ENCODE assay signal across 8 cellular contexts in genomic region chr1:203273206-203273868, GRCh38. TPM values are rescaled to one million over a fixed set of nuclear protein-coding genes. Genes with fewer than 3 reads are reported as not detected.
DNase-seq lines count a peak whose midpoint lies in the region; ATAC-seq and TF ChIP-seq lines count a peak whose summit lies in the region.

No MANE protein-coding gene starts in this region.

- no peaks in the 10 kb centered on the region for H3K9me3 ChIP-seq in prostate gland

- H3K4me1 ChIP-seq in prostate gland (replicated peaks) (peaks cover 7% of the 10 kb centered on the region), urinary bladder (ENCODE audit: insufficient read depth) (no peaks in the 10 kb centered on the region)

- ATAC-seq in HG02642 (IDR thresholded peaks at IDR 0.05; ENCODE audit: poor library complexity, unreplicated experiment) (peak; percentile 63), left ventricle myocardium superior (peak; percentile 63)

- WGBS in adipose tissue, 3 donors: 14 to 17% (median 16%) methylated on average over 32 of the region's 32 CpGs
- WGBS in prostate gland: 19% methylated on average over 31 of the region's 32 CpGs
- WGBS in urinary bladder: 17% methylated on average over 32 of the region's 32 CpGs

- H3K27ac ChIP-seq in adipose tissue (ENCODE audit: low read depth, low read length) (peak overlapping the region; percentile 2), prostate gland (peak overlapping the region; percentile 69 to 80), urinary bladder (ENCODE audit: low read depth) (peak overlapping the region; percentile 66)

- intact Hi-C loops in left ventricle myocardium superior (cut with micrococcal nuclease) (loop anchor here (5.0 kb wide), 1 partner anchor 64 kb away; no protein-coding TSS in a partner anchor), prostate gland (cut with DNase I) (loop anchor here (2.0 to 5.0 kb wide), 6 partner anchors 33 to 236 kb away; no protein-coding TSS in a partner anchor)

- H3K27me3 ChIP-seq in prostate gland (replicated peaks; ENCODE audit: insufficient read depth): no peaks in the 10 kb centered on the region

- DNase-seq in NCI-H1105 treated with DMSO at 0.1 percent for 48 hours (lab: John Stamatoyannopoulos, UW): peak; percentile 89
- peak; percentile 88 for DNase-seq in T follicular helper cell (ENCODE audit: low read depth)
- peak; percentile 90 for DNase-seq in left ventricle myocardium superior
- peak; percentile 88 for DNase-seq in prostate gland (ENCODE audit: low spot score)

- TF ChIP-seq POLR2A in prostate gland (IDR thresholded peaks at IDR 0.05): peak; percentile 59

- peak; percentile 15 for TF ChIP-seq CTCF in GM12801 (IDR thresholded peaks at IDR 0.05; ENCODE audit: extremely low read depth, insufficient read length)
- peak; percentile 97 to 100 (median 100) for TF ChIP-seq CTCF in prostate gland (IDR thresholded peaks at IDR 0.05)

- H3K36me3 ChIP-seq in prostate gland: no peaks in the 10 kb centered on the region
- H3K36me3 ChIP-seq in urinary bladder (ENCODE audit: insufficient read depth): no peaks in the 10 kb centered on the region

- H3K4me3 ChIP-seq in prostate gland: peak overlapping the region in 1 of 2 donors; percentile 7
- no peak overlapping the region for H3K4me3 ChIP-seq in urinary bladder (ENCODE audit: low read depth, low read length)

RNA-seq across cellular contexts. Expression of gene BTG2, which starts 32.0 kb away (rescaled TPM):
- polyA plus RNA-seq in adipose tissue (100 to 1,000 TPM; 292 to 386 (median 336) TPM), urinary bladder (464 TPM)
- total RNA-seq in left ventricle myocardium superior (41.3 TPM), prostate gland (100 to 1,000 TPM in 1 of 2 donors, 10 to 100 TPM in 1; 91.0 to 131 TPM), urinary bladder (58.6 TPM)

RNA-seq across cellular contexts. Expression of gene CHIT1, which starts 43.9 kb away (rescaled TPM):
- polyA plus RNA-seq in adipose tissue: under 1 TPM; 0.07 to 0.34 (median 0.12) TPM
- not detected for total RNA-seq in left ventricle myocardium superior
- 1 to 10 TPM in 1 of 2 donors, not detected in 1; 1.5 TPM for total RNA-seq in prostate gland
- 0.11 TPM for total RNA-seq in urinary bladder
- not detected for polyA plus RNA-seq in urinary bladder

Comparison
In these comparisons a context has a peak if more than half of its experiments do, and no peak if none do; other contexts are left out.
1. H3K27ac ChIP-seq: peak in every context shown above with its lines; median percentile 74 in prostate gland; 66 in urinary bladder; 2 in adipose tissue.